ENCODE assay signal across 8 cellular contexts in the genomic region with DNA sequence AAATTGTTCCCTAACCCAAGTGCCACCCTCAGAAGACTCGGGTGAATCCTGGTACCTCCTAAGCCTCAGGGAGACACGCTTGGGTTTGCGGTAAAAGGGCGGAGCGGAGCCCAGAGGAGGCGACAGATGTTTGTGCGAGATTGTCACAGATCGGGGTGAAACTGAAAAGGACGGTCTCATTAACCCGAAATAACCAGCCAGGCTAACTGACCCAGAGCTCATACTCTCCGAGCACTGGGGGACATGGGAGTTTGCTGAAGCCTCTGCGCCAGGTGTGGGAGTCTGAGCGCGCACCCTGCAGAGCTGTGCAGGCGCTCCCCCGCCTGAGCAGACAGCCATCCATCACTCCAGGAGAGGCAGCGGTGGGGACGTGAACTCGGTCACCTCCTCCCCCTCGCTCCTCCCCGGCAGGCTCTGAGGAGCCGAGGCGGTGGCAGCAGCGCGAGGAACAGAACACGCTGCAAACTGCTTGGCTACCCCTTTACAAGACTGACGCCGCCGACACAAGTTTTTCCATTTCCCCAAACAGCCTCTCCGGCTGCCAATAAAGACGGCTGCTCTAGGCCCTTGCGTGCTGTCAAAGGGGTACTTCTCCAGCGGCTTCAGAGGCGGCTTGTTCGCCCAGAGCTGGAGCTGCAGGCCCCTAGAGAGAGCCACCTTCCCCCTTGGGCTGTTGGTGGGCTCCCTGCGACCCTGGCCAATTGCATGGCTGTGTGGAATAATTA. TPM values are rescaled to one million over a fixed set of nuclear protein-coding genes. Genes with fewer than 3 reads are reported as not detected.
DNase-seq lines count a peak whose midpoint lies in the region; ATAC-seq and TF ChIP-seq lines count a peak whose summit lies in the region.

No MANE protein-coding gene starts in this region.

- H3K27me3 ChIP-seq in GM06990 (replicated peaks; ENCODE audit: control insufficient read depth, insufficient read depth, low read length) (no peaks in the 10 kb centered on the region), dorsolateral prefrontal cortex (peaks cover 0 to 42% (median 14%) of the 10 kb centered on the region in 45 donors)

- peaks cover 69% of the 10 kb centered on the region for H3K27me3 Mint-ChIP-seq in activated B cell treated with CpG ODN at 0.5 μM for 24 hours

- H3K27ac ChIP-seq in dorsolateral prefrontal cortex, result no peak overlapping the region

- POLR2A ChIA-PET in activated B cell treated with CpG ODN at 0.5 μM for 24 hours (lab: Charles Lee), result no interaction called here

- H3K4me3 ChIP-seq in GM06990 (replicated peaks; ENCODE audit: low read depth, low read length) (peak overlapping the region; percentile 32), dorsolateral prefrontal cortex (peak overlapping the region in 1 of 59 donors; percentile 8)

- ATAC-seq in GM19467 (IDR thresholded peaks at IDR 0.05; ENCODE audit: unreplicated experiment) (peak; percentile 69), HG03520 (IDR thresholded peaks at IDR 0.05; ENCODE audit: unreplicated experiment) (peak; percentile 52), activated B cell treated with CpG ODN at 0.5 μM for 24 hours (ENCODE audit: low read depth) (peak; percentile 28), HG02840 (IDR thresholded peaks at IDR 0.05; ENCODE audit: low FRiP score, unreplicated experiment) (no peak)

- H3K4me3 Mint-ChIP-seq in activated B cell treated with CpG ODN at 0.5 μM for 24 hours, result peak overlapping the region; percentile 15

- H3K36me3 ChIP-seq in GM06990 (ENCODE audit: control insufficient read depth, insufficient read depth, low read length), result no peaks in the 10 kb centered on the region

- DNase-seq in GM06990 (ENCODE audit: extremely low read depth, insufficient read length) (peak; percentile 78), activated B cell treated with CpG ODN at 0.5 μM for 24 hours (no peak), cardiac septum (ENCODE audit: low spot score) (no peak), dorsolateral prefrontal cortex (no peak), H4 (ENCODE audit: low spot score) (no peak)

- CTCF ChIA-PET in activated B cell treated with CpG ODN at 0.5 μM for 24 hours (lab: Charles Lee), result interaction anchor here (1.1 kb wide), 2 partner anchors 19 to 686 kb away, joined by 3 read pairs; no protein-coding TSS in a partner anchor

- TF ChIP-seq CTCF in GM06990 (IDR thresholded peaks at IDR 0.05; ENCODE audit: insufficient read depth, low read length, poor library complexity, severe bottlenecking) (peak; percentile 10), activated B cell treated with CpG ODN at 0.5 μM for 24 hours (IDR thresholded peaks at IDR 0.05) (no peak), dorsolateral prefrontal cortex (IDR thresholded peaks at IDR 0.05 in 54 of 56, conservative IDR thresholded peaks at IDR 0.05 in 2 of 56; ENCODE audit: low read depth in 1 of 56, partially characterized antibody in 56 of 56) (no peak)

- H3K4me1 Mint-ChIP-seq in activated B cell treated with CpG ODN at 0.5 μM for 24 hours, result peaks cover 21% of the 10 kb centered on the region

- no peak overlapping the region for H3K27ac Mint-ChIP-seq in activated B cell treated with CpG ODN at 0.5 μM for 24 hours

- intact Hi-C loops in activated B cell treated with CpG ODN at 0.5 μM for 24 hours (cut with micrococcal nuclease), result loop anchor here (1.0 to 5.0 kb wide), 3 partner anchors 209 to 788 kb away; no protein-coding TSS in a partner anchor
- intact Hi-C loops in cardiac septum (cut with DNase I), result no loop called here
- intact Hi-C loops in dorsolateral prefrontal cortex (cut with DNase I), result loop anchor here in 1 of 2 donors (5.0 to 10.0 kb wide), 2 partner anchors 211 to 789 kb away; no protein-coding TSS in a partner anchor

- H3K36me3 Mint-ChIP-seq in activated B cell treated with CpG ODN at 0.5 μM for 24 hours (ENCODE audit: low read depth), result no peaks in the 10 kb centered on the region

- H3K9me3 Mint-ChIP-seq in activated B cell treated with CpG ODN at 0.5 μM for 24 hours, result no peaks in the 10 kb centered on the region

RNA-seq across cellular contexts. Expression of gene RRAGC, which starts 43.5 kb away (rescaled TPM):
- total RNA-seq in activated B cell treated with CpG ODN at 0.5 μM for 24 hours (33.7 and 35.9 TPM in 2 replicates), cardiac septum (23.6 TPM), dorsolateral prefrontal cortex (10 to 100 TPM; 18.0 to 36.1 (median 25.7) TPM)
- 13.0 and 17.3 TPM in 2 replicates for total RNA-seq in H4 (2014; rRNA removed; shearing (Covaris generic))

RNA-seq across cellular contexts. Expression of gene MYCBP, which starts 57.1 kb away (rescaled TPM):
- total RNA-seq in activated B cell treated with CpG ODN at 0.5 μM for 24 hours (18.6 and 19.2 TPM in 2 replicates), cardiac septum (7.7 TPM), dorsolateral prefrontal cortex (10 to 100 TPM in 1 of 120 experiments, 1 to 10 TPM in 115, under 1 TPM in 4; 0.83 to 11.2 (median 2.3) TPM)
- 40.4 and 53.0 TPM in 2 replicates for total RNA-seq in H4 (2014; rRNA removed; shearing (Covaris generic))
